Comparison of ENCODE assay signal across 8 cellular contexts in the genomic region with DNA sequence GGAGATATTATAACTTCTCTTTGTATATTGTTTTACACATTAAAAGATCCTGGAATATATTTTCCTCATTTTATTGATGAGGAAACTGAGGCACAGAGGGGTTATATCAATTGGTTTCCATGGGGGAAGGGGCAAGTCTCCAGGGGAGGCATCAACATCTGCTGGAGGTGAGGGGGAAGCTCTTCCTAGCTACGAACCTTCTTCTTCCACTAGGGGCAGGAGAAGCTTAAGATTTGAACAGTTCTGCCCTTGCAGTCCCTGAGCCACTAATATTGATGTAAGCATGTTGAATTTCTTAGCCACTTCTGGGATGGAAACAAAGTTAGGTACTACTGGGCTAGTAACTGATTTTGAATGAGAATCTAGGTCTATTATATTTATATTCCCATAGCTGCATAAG.
DNase-seq lines count a peak whose midpoint lies in the region; ATAC-seq and TF ChIP-seq lines count a peak whose summit lies in the region.

No MANE protein-coding gene starts in this region.

- H3K9ac ChIP-seq in OCI-LY1 (ENCODE audit: low read length) = no peak overlapping the region

- peak; percentile 54 for ATAC-seq in GM21825 (IDR thresholded peaks at IDR 0.05; ENCODE audit: unreplicated experiment)
- ATAC-seq in CD8-positive, alpha-beta T cell = no peak

- H3K36me3 ChIP-seq in DOHH2 (ENCODE audit: control insufficient read depth, low read length) (no peaks in the 10 kb centered on the region), OCI-LY1 (ENCODE audit: insufficient read depth, low read length) (no peaks in the 10 kb centered on the region)
- H3K36me3 ChIP-seq in CD8-positive, alpha-beta T cell (ENCODE audit: insufficient read depth, low read length) = no peaks in the 10 kb centered on the region

- H3K27me3 ChIP-seq in DOHH2 (ENCODE audit: control insufficient read depth, low read length) (no peaks in the 10 kb centered on the region), OCI-LY1 (ENCODE audit: insufficient read depth, low read length) (no peaks in the 10 kb centered on the region)
- no peaks in the 10 kb centered on the region for H3K27me3 ChIP-seq in CD8-positive, alpha-beta T cell (ENCODE audit: insufficient read depth, low read length)

- H3K4me3 ChIP-seq in DOHH2 (ENCODE audit: low read length) (no peak overlapping the region), OCI-LY1 (ENCODE audit: low read depth, low read length, poor library complexity, severe bottlenecking) (no peak overlapping the region)
- no peak overlapping the region for H3K4me3 ChIP-seq in CD8-positive, alpha-beta T cell (ENCODE audit: low read depth, low read length)

- H3K4me2 ChIP-seq in DOHH2 (ENCODE audit: low read length) (no peak overlapping the region), OCI-LY1 (ENCODE audit: low read length) (no peak overlapping the region)

- H3K9me3 Mint-ChIP-seq in CD8-positive, alpha-beta T cell = no peaks in the 10 kb centered on the region

- H3K9me3 ChIP-seq in DOHH2 (ENCODE audit: control insufficient read depth, insufficient read depth, low read length) (no peaks in the 10 kb centered on the region), OCI-LY1 (ENCODE audit: low read length) (no peaks in the 10 kb centered on the region)
- no peaks in the 10 kb centered on the region for H3K9me3 ChIP-seq in CD8-positive, alpha-beta T cell (ENCODE audit: low read length)

- no peak overlapping the region for H3K27ac ChIP-seq in DOHH2 (ENCODE audit: low read depth, low read length)
- no peak overlapping the region for H3K27ac ChIP-seq in OCI-LY1 (ENCODE audit: low read depth, low read length, poor library complexity, severe bottlenecking)
- H3K27ac ChIP-seq in CD8-positive, alpha-beta T cell (ENCODE audit: low read depth, low read length) = no peak overlapping the region

- POLR2A ChIA-PET in CD8-positive, alpha-beta T cell (lab: Charles Lee) = no interaction called here

- DNase-seq in iPS DF 19.7 (ENCODE audit: low read depth, low spot score) (peak; percentile 15), NCI-H446 treated with DMSO at 0.1 percent for 48 hours (lab: John Stamatoyannopoulos, UW) (no peak), hypothalamus (lab: John Stamatoyannopoulos, UW) (no peak)
- DNase-seq in CD8-positive, alpha-beta T cell = no peak
- no peak for DNase-seq in activated CD8-positive, alpha-beta memory T cell treated with anti-CD3 and anti-CD28 coated beads, Interleukin-2, amount 50 U/mL, for 48 hours

- H3K36me3 Mint-ChIP-seq in CD8-positive, alpha-beta T cell = no peaks in the 10 kb centered on the region

- H3K4me1 Mint-ChIP-seq in CD8-positive, alpha-beta T cell (ENCODE audit: low read depth) = no peaks in the 10 kb centered on the region

- TF ChIP-seq CTCF in DOHH2 (IDR thresholded peaks at IDR 0.05; ENCODE audit: low read depth, low read length, poor library complexity, severe bottlenecking) = peak; percentile 71
- TF ChIP-seq CTCF in OCI-LY1 (IDR thresholded peaks at IDR 0.05; ENCODE audit: low read length) = peak; percentile 63
- TF ChIP-seq CTCF in CD8-positive, alpha-beta T cell (IDR thresholded peaks at IDR 0.05) = no peak

- H3K9me2 ChIP-seq in DOHH2 (replicated peaks; ENCODE audit: control insufficient read depth, low read length) = no peaks in the 10 kb centered on the region
- no peaks in the 10 kb centered on the region for H3K9me2 ChIP-seq in OCI-LY1 (ENCODE audit: low read depth, low read length)

- H3K4me1 ChIP-seq in DOHH2 (ENCODE audit: control insufficient read depth, low read length) (peaks cover 13% of the 10 kb centered on the region), OCI-LY1 (ENCODE audit: insufficient read depth, low read length, severe bottlenecking) (no peaks in the 10 kb centered on the region)
- no peaks in the 10 kb centered on the region for H3K4me1 ChIP-seq in CD8-positive, alpha-beta T cell (ENCODE audit: insufficient read depth, low read length)

- no peak overlapping the region for H2AFZ ChIP-seq in OCI-LY1 (ENCODE audit: low read length)

- H3F3A ChIP-seq in DOHH2 (ENCODE audit: control insufficient read depth, insufficient read depth) (no peaks in the 10 kb centered on the region), OCI-LY1 (ENCODE audit: insufficient read depth, low read length) (no peaks in the 10 kb centered on the region)

- CTCF ChIA-PET in CD8-positive, alpha-beta T cell (lab: Charles Lee) = no interaction called here

- intact Hi-C loops in CD8-positive, alpha-beta T cell (cut with DNase I, micrococcal nuclease) = no loop called here

- no peaks in the 10 kb centered on the region for H3K27me3 Mint-ChIP-seq in CD8-positive, alpha-beta T cell (ENCODE audit: low read depth)

- no peaks in the 10 kb centered on the region for H3K79me2 ChIP-seq in DOHH2 (ENCODE audit: control insufficient read depth, low read length)
- no peaks in the 10 kb centered on the region for H3K79me2 ChIP-seq in OCI-LY1 (ENCODE audit: insufficient read depth, low read length)

- H3K4me3 Mint-ChIP-seq in CD8-positive, alpha-beta T cell = no peak overlapping the region

- H4K20me1 ChIP-seq in DOHH2 (ENCODE audit: control insufficient read depth, insufficient read depth, low read depth, low read length) (no peaks in the 10 kb centered on the region), OCI-LY1 (ENCODE audit: insufficient read depth, low read length) (no peaks in the 10 kb centered on the region)

- H3K27ac Mint-ChIP-seq in CD8-positive, alpha-beta T cell = no peak overlapping the region
